Comparison of ENCODE assay signal across 15 cellular contexts in genomic region chr2:219664958-219665357, GRCh38. TPM values are rescaled to one million over a fixed set of nuclear protein-coding genes. Genes with fewer than 3 reads are reported as not detected.
A peak's percentile ranks its signal among the peaks of the same experiment; 100 is the strongest.
DNase-seq lines count a peak whose midpoint lies in the region; ATAC-seq and TF ChIP-seq lines count a peak whose summit lies in the region.
"Had no signal": no experiment of that assay in that cellular context is flagged by ENCODE, and none has a peak within 500 bp of the region (broad histone marks: within the 10 kb centered on the region; RNA-seq: fewer than 3 reads in every experiment).

No MANE protein-coding gene starts in this region.

- in situ Hi-C loops in brain microvascular endothelial cell (cut with HindIII; ENCODE audit: low pct_ligation_motif_present, low sequenced_read_pairs) = no loop called here

- intact Hi-C loops in left ventricle myocardium inferior (cut with micrococcal nuclease) = no loop called here
- intact Hi-C loops in sciatic nerve (cut with DNase I) = no loop called here

- H3K4me3 ChIP-seq in HEK293 (ENCODE audit: low read depth, low read length) (no peak overlapping the region), brain microvascular endothelial cell (ENCODE audit: low read depth, low read length) (no peak overlapping the region), left ventricle myocardium inferior (no peak overlapping the region)
- H3K4me3 ChIP-seq: mucosa of descending colon, PC-9 had no signal

- H3K9me3 ChIP-seq in HEK293 (ENCODE audit: control insufficient read depth, insufficient read depth, low read depth, low read length) (no peaks in the 10 kb centered on the region), left ventricle myocardium inferior (replicated peaks) (peaks cover 14% of the 10 kb centered on the region)
- H3K9me3 ChIP-seq: SK-N-SH had no signal

- peak; percentile 34 for ATAC-seq in sciatic nerve
- ATAC-seq in GM19463 (IDR thresholded peaks at IDR 0.05; ENCODE audit: unreplicated experiment) = no peak
- ATAC-seq: mucosa of descending colon had no signal

- no peaks in the 10 kb centered on the region for H3K27me3 ChIP-seq in brain microvascular endothelial cell (replicated peaks)
- no peaks in the 10 kb centered on the region for H3K27me3 ChIP-seq in left ventricle myocardium inferior (ENCODE audit: low read depth)

- CTCF ChIA-PET in HEK293 (lab: Yijun Ruan, JAX) = interaction anchor here (0.6 to 1.3 kb wide), 4 partner anchors 11 to 124 kb away, joined by 3 to 6 read pairs (median 3); no protein-coding TSS in a partner anchor

- POLR2A ChIA-PET in HEK293 (lab: Yijun Ruan, JAX) = no interaction called here

- H3K27ac ChIP-seq in HEK293 (ENCODE audit: extremely low read depth, low read depth, low read length) (no peak overlapping the region), brain microvascular endothelial cell (no peak overlapping the region), left ventricle myocardium inferior (replicated peaks) (peak overlapping the region; percentile 76)
- H3K27ac ChIP-seq: PC-9 had no signal

- H3K4me1 ChIP-seq in HEK293 (ENCODE audit: control insufficient read depth, insufficient read depth, low read length) = no peaks in the 10 kb centered on the region
- peaks cover 22% of the 10 kb centered on the region for H3K4me1 ChIP-seq in left ventricle myocardium inferior

- DNase-seq in brain microvascular endothelial cell (peak; percentile 67), left ventricle myocardium inferior (peak; percentile 83), sciatic nerve (ENCODE audit: low spot score) (no peak), SKM-1 treated with dmso at 0.1 percent for 144 hours (lab: John Stamatoyannopoulos, UW; ENCODE audit: unreplicated experiment) (no peak), GOT3 (lab: John Stamatoyannopoulos, UW) (no peak)
- DNase-seq in activated effector memory CD4-positive, alpha-beta T cell treated with anti-CD3 and anti-CD28 coated beads, Interleukin-2, amount 50 U/mL, for 16 hours = no peak
- DNase-seq: activated CD4-positive, alpha-beta T cell treated with anti-CD3 and anti-CD28 coated beads, Interleukin-2, amount 50 U/mL, for 1 hour; mucosa of descending colon; NCI-H1436; NCI-H524 treated with DMSO at 0.1 percent for 48 hours; PC-9; SK-N-SH; stimulated activated CD4-positive, alpha-beta T cell treated with anti-CD3 and anti-CD28 coated beads, Interleukin-15, amount 100 ng/mL, for 24 hours had no signal

- H3K36me3 ChIP-seq in HEK293 (ENCODE audit: control insufficient read depth in 2 of 2, insufficient read depth in 1 of 2, low read length in 2 of 2) (no peaks in the 10 kb centered on the region), brain microvascular endothelial cell (replicated peaks) (no peaks in the 10 kb centered on the region), left ventricle myocardium inferior (no peaks in the 10 kb centered on the region)

- TF ChIP-seq CTCF in HEK293 (tag by site-specific recombination; IDR thresholded peaks at IDR 0.05) (no peak), brain microvascular endothelial cell (IDR thresholded peaks at IDR 0.05; ENCODE audit: low read depth, low read length, missing control alignments) (no peak), left ventricle myocardium inferior (IDR thresholded peaks at IDR 0.05; ENCODE audit: borderline replicate concordance) (no peak)

TF ChIP-seq in HEK293, 187 proteins besides CTCF, POLR2A, EP300 and RAD21:
- 0 out of 2 replicates have a peak, but pooled peaks have one; percentile 28 for TF ChIP-seq ZNF335 (tag by site-specific recombination; conservative IDR thresholded peaks at IDR 0.05)
- TF ChIP-seq ZNF529 (tag by site-specific recombination; IDR thresholded peaks at IDR 0.05; ENCODE audit: insufficient replicate concordance) = no peak
- TF ChIP-seq, protein P1, sequence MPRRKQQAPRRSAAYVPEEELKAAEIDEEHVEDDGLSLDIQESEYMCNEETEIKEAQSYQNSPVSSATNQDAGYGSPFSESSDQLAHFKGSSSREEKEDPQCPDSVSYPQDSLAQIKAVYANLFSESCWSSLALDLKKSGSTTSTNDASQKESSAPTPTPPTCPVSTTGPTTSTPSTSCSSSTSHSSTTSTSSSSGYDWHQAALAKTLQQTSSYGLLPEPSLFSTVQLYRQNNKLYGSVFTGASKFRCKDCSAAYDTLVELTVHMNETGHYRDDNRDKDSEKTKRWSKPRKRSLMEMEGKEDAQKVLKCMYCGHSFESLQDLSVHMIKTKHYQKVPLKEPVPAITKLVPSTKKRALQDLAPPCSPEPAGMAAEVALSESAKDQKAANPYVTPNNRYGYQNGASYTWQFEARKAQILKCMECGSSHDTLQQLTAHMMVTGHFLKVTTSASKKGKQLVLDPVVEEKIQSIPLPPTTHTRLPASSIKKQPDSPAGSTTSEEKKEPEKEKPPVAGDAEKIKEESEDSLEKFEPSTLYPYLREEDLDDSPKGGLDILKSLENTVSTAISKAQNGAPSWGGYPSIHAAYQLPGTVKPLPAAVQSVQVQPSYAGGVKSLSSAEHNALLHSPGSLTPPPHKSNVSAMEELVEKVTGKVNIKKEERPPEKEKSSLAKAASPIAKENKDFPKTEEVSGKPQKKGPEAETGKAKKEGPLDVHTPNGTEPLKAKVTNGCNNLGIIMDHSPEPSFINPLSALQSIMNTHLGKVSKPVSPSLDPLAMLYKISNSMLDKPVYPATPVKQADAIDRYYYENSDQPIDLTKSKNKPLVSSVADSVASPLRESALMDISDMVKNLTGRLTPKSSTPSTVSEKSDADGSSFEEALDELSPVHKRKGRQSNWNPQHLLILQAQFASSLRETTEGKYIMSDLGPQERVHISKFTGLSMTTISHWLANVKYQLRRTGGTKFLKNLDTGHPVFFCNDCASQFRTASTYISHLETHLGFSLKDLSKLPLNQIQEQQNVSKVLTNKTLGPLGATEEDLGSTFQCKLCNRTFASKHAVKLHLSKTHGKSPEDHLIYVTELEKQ (tag by site-specific recombination; IDR thresholded peaks at IDR 0.05; ENCODE audit: borderline replicate concordance) = no peak
- TF ChIP-seq ZNF548 (tag by site-specific recombination; IDR thresholded peaks at IDR 0.05) = no peak
- TF ChIP-seq ZIC2 (tag by site-specific recombination; IDR thresholded peaks at IDR 0.05) = no peak
- no peak for TF ChIP-seq ZNF132 (tag by site-specific recombination; IDR thresholded peaks at IDR 0.05; ENCODE audit: borderline replicate concordance)
- no peak for TF ChIP-seq PATZ1 (tag by site-specific recombination; IDR thresholded peaks at IDR 0.05)
TF ChIP-seq in HEK293: peak in this region for 1.

RNA-seq across cellular contexts. Expression of gene SLC4A3, which starts 37.5 kb away (rescaled TPM):
- total RNA-seq in left ventricle myocardium inferior (426 TPM), sciatic nerve (6.7 TPM)

Comparison
In these comparisons a context has a peak if more than half of its experiments do, and no peak if none do; other contexts are left out.
1. DNase-seq: peak in brain microvascular endothelial cell (single experiment) and left ventricle myocardium inferior (single experiment); none in sciatic nerve (single experiment), activated effector memory CD4-positive, alpha-beta T cell treated with anti-CD3 and anti-CD28 coated beads, Interleukin-2, amount 50 U/mL, for 16 hours (single experiment), SKM-1 treated with dmso at 0.1 percent for 144 hours (single experiment) and GOT3 (single experiment).
2. RNA of gene SLC4A3, which starts 37.5 kb away (total RNA-seq): 426 TPM in left ventricle myocardium inferior (single experiment); 6.7 TPM in sciatic nerve (single experiment); every median in the first group is over 10 times any median in the second.